12 cellular contexts compared by ENCODE assay signal in the genomic region with DNA sequence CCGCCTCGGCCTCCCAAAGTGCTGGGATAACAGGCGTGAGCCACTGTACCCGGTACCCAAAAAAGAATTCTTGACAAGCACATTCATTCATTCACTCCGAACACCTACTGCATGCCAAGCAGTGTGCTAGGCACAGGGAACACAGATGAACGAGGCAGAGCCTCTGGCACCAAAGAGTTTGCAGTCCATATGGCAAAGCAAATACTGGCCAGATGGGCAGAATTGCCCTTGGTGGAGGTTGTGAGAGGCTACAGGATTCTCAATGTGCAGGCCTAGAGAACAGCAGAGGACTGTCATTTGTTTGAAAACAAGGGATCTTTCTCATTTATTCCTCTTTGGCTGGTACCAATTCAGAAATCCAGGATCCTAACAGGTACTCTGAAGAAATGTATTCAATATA. TPM values are rescaled to one million over a fixed set of nuclear protein-coding genes. Genes with fewer than 3 reads are reported as not detected.
DNase-seq lines count a peak whose midpoint lies in the region; ATAC-seq and TF ChIP-seq lines count a peak whose summit lies in the region.
"Had no signal": no experiment of that assay in that cellular context is flagged by ENCODE, and none has a peak within 500 bp of the region (broad histone marks: within the 10 kb centered on the region; RNA-seq: fewer than 3 reads in every experiment).

No MANE protein-coding gene starts in this region.

- no peak overlapping the region for H3K27ac Mint-ChIP-seq in chondrocyte (ENCODE audit: unreplicated experiment)
- H3K27ac Mint-ChIP-seq in activated CD4-positive, alpha-beta T cell treated with anti-CD3 and anti-CD28 coated beads, Interleukin-2, amount 10 ng/mL, durations not matched to agents 7 days and 5 days: no peak overlapping the region
- H3K27ac Mint-ChIP-seq: CD4-positive, alpha-beta memory T cell had no signal

- CTCF ChIA-PET in activated CD4-positive, alpha-beta T cell treated with anti-CD3 and anti-CD28 coated beads, Interleukin-2, amount 10 ng/mL, durations not matched to agents 7 days and 5 days (lab: Charles Lee): no interaction called here

- peak; percentile 77 for DNase-seq in DMS 273 (lab: John Stamatoyannopoulos, UW; ENCODE audit: unreplicated experiment)
- peak; percentile 31 for DNase-seq in DMS 273 treated with DMSO at 0.1 percent for 48 hours (lab: John Stamatoyannopoulos, UW)
- peak; percentile 16 for DNase-seq in NCI-H446 treated with DMSO at 0.1 percent for 48 hours (lab: John Stamatoyannopoulos, UW)
- peak; percentile 28 for DNase-seq in chondrocyte (ENCODE audit: low spot score)
- no peak for DNase-seq in activated CD4-positive, alpha-beta T cell treated with anti-CD3 and anti-CD28 coated beads, Interleukin-2, amount 10 ng/mL, durations not matched to agents 7 days and 5 days
- DNase-seq in HUDEP-2 (lab: John Stamatoyannopoulos, UW; ENCODE audit: unreplicated experiment in 76 of 76): no peak
- DNase-seq: BE2C; CD4-positive, alpha-beta memory T cell; DND-41; GF-D8 had no signal

- no peaks in the 10 kb centered on the region for H3K27me3 Mint-ChIP-seq in chondrocyte (ENCODE audit: low read depth)
- no peaks in the 10 kb centered on the region for H3K27me3 Mint-ChIP-seq in activated CD4-positive, alpha-beta T cell treated with anti-CD3 and anti-CD28 coated beads, Interleukin-2, amount 10 ng/mL, durations not matched to agents 7 days and 5 days
- H3K27me3 Mint-ChIP-seq: CD4-positive, alpha-beta memory T cell had no signal

- H3K4me1 Mint-ChIP-seq in chondrocyte (ENCODE audit: low read depth): peaks cover 3% of the 10 kb centered on the region
- H3K4me1 Mint-ChIP-seq in activated CD4-positive, alpha-beta T cell treated with anti-CD3 and anti-CD28 coated beads, Interleukin-2, amount 10 ng/mL, durations not matched to agents 7 days and 5 days: peaks cover 3% of the 10 kb centered on the region
- H3K4me1 Mint-ChIP-seq: CD4-positive, alpha-beta memory T cell had no signal

- no peak for TF ChIP-seq CTCF in chondrocyte (IDR thresholded peaks at IDR 0.05)

- POLR2A ChIA-PET in activated CD4-positive, alpha-beta T cell treated with anti-CD3 and anti-CD28 coated beads, Interleukin-2, amount 10 ng/mL, durations not matched to agents 7 days and 5 days (lab: Charles Lee): no interaction called here

- H3K9me3 Mint-ChIP-seq in chondrocyte (ENCODE audit: low read depth): no peaks in the 10 kb centered on the region
- H3K9me3 Mint-ChIP-seq in activated CD4-positive, alpha-beta T cell treated with anti-CD3 and anti-CD28 coated beads, Interleukin-2, amount 10 ng/mL, durations not matched to agents 7 days and 5 days: no peaks in the 10 kb centered on the region
- H3K9me3 Mint-ChIP-seq: CD4-positive, alpha-beta memory T cell had no signal

- no peak overlapping the region for H3K4me3 Mint-ChIP-seq in chondrocyte (ENCODE audit: unreplicated experiment)
- H3K4me3 Mint-ChIP-seq in activated CD4-positive, alpha-beta T cell treated with anti-CD3 and anti-CD28 coated beads, Interleukin-2, amount 10 ng/mL, durations not matched to agents 7 days and 5 days: no peak overlapping the region
- H3K4me3 Mint-ChIP-seq: CD4-positive, alpha-beta memory T cell had no signal

- ATAC-seq in GM19035 (IDR thresholded peaks at IDR 0.05; ENCODE audit: unreplicated experiment): no peak
- ATAC-seq: A549 had no signal

- no peaks in the 10 kb centered on the region for H3K36me3 Mint-ChIP-seq in chondrocyte (ENCODE audit: low read depth)
- no peaks in the 10 kb centered on the region for H3K36me3 Mint-ChIP-seq in activated CD4-positive, alpha-beta T cell treated with anti-CD3 and anti-CD28 coated beads, Interleukin-2, amount 10 ng/mL, durations not matched to agents 7 days and 5 days (ENCODE audit: low read depth)
- H3K36me3 Mint-ChIP-seq: CD4-positive, alpha-beta memory T cell had no signal

RNA-seq across cellular contexts. Expression of a gene that starts 27.5 kb away (rescaled TPM):
- total RNA-seq in chondrocyte: 94.3 to 107 TPM (median 99.7 TPM) in 3 replicates
- total RNA-seq in activated CD4-positive, alpha-beta T cell treated with anti-CD3 and anti-CD28 coated beads, Interleukin-2, amount 10 ng/mL, durations not matched to agents 7 days and 5 days: 10 to 100 TPM; 76.6 to 89.4 TPM

RNA-seq across cellular contexts. Expression of a gene that starts 45.3 kb away (rescaled TPM):
- total RNA-seq in chondrocyte: 0.18 to 0.58 TPM (median 0.40 TPM) in 3 replicates
- total RNA-seq in activated CD4-positive, alpha-beta T cell treated with anti-CD3 and anti-CD28 coated beads, Interleukin-2, amount 10 ng/mL, durations not matched to agents 7 days and 5 days: 1 to 10 TPM; 4.9 to 5.9 TPM

Comparison
In these comparisons a context has a peak if more than half of its experiments do, and no peak if none do; other contexts are left out.
1. DNase-seq: peak in DMS 273 (single experiment), DMS 273 treated with DMSO at 0.1 percent for 48 hours (single experiment), NCI-H446 treated with DMSO at 0.1 percent for 48 hours (single experiment) and chondrocyte (single experiment); none in activated CD4-positive, alpha-beta T cell treated with anti-CD3 and anti-CD28 coated beads, Interleukin-2, amount 10 ng/mL, durations not matched to agents 7 days and 5 days (single experiment) and HUDEP-2 (0 of 76).